8 cellular contexts compared by ENCODE assay signal in genomic region chr4:113355550-113356371, GRCh38.
A peak's percentile ranks its signal among the peaks of the same experiment; 100 is the strongest.
DNase-seq lines count a peak whose midpoint lies in the region; ATAC-seq and TF ChIP-seq lines count a peak whose summit lies in the region.

No MANE protein-coding gene starts in this region.

- TF ChIP-seq CTCF in MCF 10A (IDR thresholded peaks at IDR 0.05; ENCODE audit: unreplicated experiment) (no peak), breast epithelium (IDR thresholded peaks at IDR 0.05) (no peak), RWPE1 (conservative IDR thresholded peaks at IDR 0.05; ENCODE audit: low read depth) (no peak)

- DNase-seq in MCF 10A (ENCODE audit: unreplicated experiment) (peak; percentile 87), breast epithelium (ENCODE audit: low spot score in 2 of 2) (no peak), RWPE1 (ENCODE audit: low spot score) (peak; percentile 45), hepatic stellate cell (ENCODE audit: low spot score) (peak; percentile 71), NCI-H1092 (lab: John Stamatoyannopoulos, UW) (no peak)
- peak; percentile 57 for DNase-seq in activated T-helper 9 cell treated with anti-CD3 and anti-CD28 coated beads, Interleukin-2, amount 50 U/mL, for 16 hours (ENCODE audit: low read depth)
- peak; percentile 31 for DNase-seq in stimulated activated CD8-positive, alpha-beta memory T cell treated with anti-CD3 and anti-CD28 coated beads, Interleukin-12 subunit alpha, Interleukin-12 subunit beta, amount 100 ng/mL, for 1 hour (ENCODE audit: low read depth)

- no peaks in the 10 kb centered on the region for H3K4me1 ChIP-seq in breast epithelium

- intact Hi-C loops in MCF 10A (cut with micrococcal nuclease) (loop anchor here (10.0 kb wide), 1 partner anchor 61 kb away; no protein-coding TSS in a partner anchor), breast epithelium (cut with DNase I; ENCODE audit: low total_unique reads) (loop anchor here (2.0 kb wide), 1 partner anchor 31 kb away; no protein-coding TSS in a partner anchor)

- H3K27ac ChIP-seq in breast epithelium (peak overlapping the region in 1 of 2 donors; percentile 35), RWPE1 (peak overlapping the region; percentile 68)

- ATAC-seq in HG03045 (IDR thresholded peaks at IDR 0.05; ENCODE audit: unreplicated experiment): peak; percentile 98

- POLR2A ChIA-PET in MCF 10A (lab: Yijun Ruan, JAX) (interaction anchor here (1.8 kb wide), 1 partner anchor 35 kb away, joined by 3 read pairs; no protein-coding TSS in a partner anchor), RWPE1 (lab: Yijun Ruan, JAX; ENCODE audit: low non-redundant PET) (no interaction called here)

- peaks cover 28% of the 10 kb centered on the region for H3K4me1 Mint-ChIP-seq in MCF 10A (ENCODE audit: insufficient read depth, unreplicated experiment)

- H3K4me3 ChIP-seq in breast epithelium: peak overlapping the region in 1 of 3 donors; percentile 19

- H3K36me3 Mint-ChIP-seq in MCF 10A (ENCODE audit: insufficient read depth, unreplicated experiment): peaks cover 7% of the 10 kb centered on the region

- no peaks in the 10 kb centered on the region for H3K9me3 ChIP-seq in breast epithelium

- CTCF ChIA-PET in MCF 10A (lab: Yijun Ruan, JAX): interaction anchor here (0.5 to 1.6 kb wide), 3 partner anchors 25 to 80 kb away, joined by 4 to 8 read pairs (median 5); no protein-coding TSS in a partner anchor
- CTCF ChIA-PET in RWPE1 (lab: Yijun Ruan, JAX): no interaction called here

- peak overlapping the region; percentile 5 for H3K27ac Mint-ChIP-seq in MCF 10A (ENCODE audit: low read depth, unreplicated experiment)

- no TSS peak for BruUV-seq in MCF 10A (replicated peaks; lab: Mats Ljungman, UMichigan)

- no peak for TF ChIP-seq POLR2A in breast epithelium (IDR thresholded peaks at IDR 0.05)

- H3K36me3 ChIP-seq in breast epithelium: no peaks in the 10 kb centered on the region

- H3K27me3 Mint-ChIP-seq in MCF 10A (ENCODE audit: insufficient read depth, unreplicated experiment): no peaks in the 10 kb centered on the region

- no peaks in the 10 kb centered on the region for H3K27me3 ChIP-seq in breast epithelium

- H3K4me3 Mint-ChIP-seq in MCF 10A (ENCODE audit: unreplicated experiment): peak overlapping the region; percentile 59

- peaks cover 14% of the 10 kb centered on the region for H3K9me3 Mint-ChIP-seq in MCF 10A (ENCODE audit: unreplicated experiment)

Comparison
In these comparisons a context has a peak if more than half of its experiments do, and no peak if none do; other contexts are left out.
1. DNase-seq: peak in MCF 10A (single experiment), RWPE1 (single experiment), activated T-helper 9 cell treated with anti-CD3 and anti-CD28 coated beads, Interleukin-2, amount 50 U/mL, for 16 hours (single experiment), hepatic stellate cell (single experiment) and stimulated activated CD8-positive, alpha-beta memory T cell treated with anti-CD3 and anti-CD28 coated beads, Interleukin-12 subunit alpha, Interleukin-12 subunit beta, amount 100 ng/mL, for 1 hour (single experiment); none in breast epithelium (0 of 2) and NCI-H1092 (single experiment).